In the genomic region with DNA sequence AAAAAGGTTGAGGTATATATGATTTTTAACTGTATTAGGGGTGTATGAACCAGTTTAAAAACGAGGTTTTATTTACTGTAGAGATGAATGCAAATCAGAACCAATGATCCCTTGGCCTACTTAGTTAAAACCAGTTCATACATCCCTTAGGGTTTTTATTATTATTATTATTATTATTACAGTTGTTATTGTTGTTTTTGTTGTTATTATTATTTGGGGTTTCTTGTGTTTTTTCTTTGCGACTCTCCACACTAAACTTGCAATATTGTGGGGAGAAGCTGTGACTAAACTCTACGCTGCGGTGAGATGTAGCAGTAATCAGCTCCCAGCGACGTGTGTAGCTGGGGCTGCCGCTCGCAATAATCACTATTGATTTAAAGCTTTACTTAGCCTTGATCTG, we compare ENCODE assay signal across 1 cellular context.
TF ChIP-seq lines count a peak whose summit lies in the region.

No MANE protein-coding gene starts in this region.

TF ChIP-seq in HepG2, 621 proteins besides CTCF, POLR2A, EP300 and RAD21 (continued from another document):
- TF ChIP-seq, protein P1, sequence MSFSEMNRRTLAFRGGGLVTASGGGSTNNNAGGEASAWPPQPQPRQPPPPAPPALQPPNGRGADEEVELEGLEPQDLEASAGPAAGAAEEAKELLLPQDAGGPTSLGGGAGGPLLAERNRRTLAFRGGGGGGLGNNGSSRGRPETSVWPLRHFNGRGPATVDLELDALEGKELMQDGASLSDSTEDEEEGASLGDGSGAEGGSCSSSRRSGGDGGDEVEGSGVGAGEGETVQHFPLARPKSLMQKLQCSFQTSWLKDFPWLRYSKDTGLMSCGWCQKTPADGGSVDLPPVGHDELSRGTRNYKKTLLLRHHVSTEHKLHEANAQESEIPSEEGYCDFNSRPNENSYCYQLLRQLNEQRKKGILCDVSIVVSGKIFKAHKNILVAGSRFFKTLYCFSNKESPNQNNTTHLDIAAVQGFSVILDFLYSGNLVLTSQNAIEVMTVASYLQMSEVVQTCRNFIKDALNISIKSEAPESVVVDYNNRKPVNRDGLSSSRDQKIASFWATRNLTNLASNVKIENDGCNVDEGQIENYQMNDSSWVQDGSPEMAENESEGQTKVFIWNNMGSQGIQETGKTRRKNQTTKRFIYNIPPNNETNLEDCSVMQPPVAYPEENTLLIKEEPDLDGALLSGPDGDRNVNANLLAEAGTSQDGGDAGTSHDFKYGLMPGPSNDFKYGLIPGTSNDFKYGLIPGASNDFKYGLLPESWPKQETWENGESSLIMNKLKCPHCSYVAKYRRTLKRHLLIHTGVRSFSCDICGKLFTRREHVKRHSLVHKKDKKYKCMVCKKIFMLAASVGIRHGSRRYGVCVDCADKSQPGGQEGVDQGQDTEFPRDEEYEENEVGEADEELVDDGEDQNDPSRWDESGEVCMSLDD (CRISPR knock-in tag; IDR thresholded peaks at IDR 0.05; ENCODE audit: borderline replicate concordance) = no peak
- TF ChIP-seq, protein P2, sequence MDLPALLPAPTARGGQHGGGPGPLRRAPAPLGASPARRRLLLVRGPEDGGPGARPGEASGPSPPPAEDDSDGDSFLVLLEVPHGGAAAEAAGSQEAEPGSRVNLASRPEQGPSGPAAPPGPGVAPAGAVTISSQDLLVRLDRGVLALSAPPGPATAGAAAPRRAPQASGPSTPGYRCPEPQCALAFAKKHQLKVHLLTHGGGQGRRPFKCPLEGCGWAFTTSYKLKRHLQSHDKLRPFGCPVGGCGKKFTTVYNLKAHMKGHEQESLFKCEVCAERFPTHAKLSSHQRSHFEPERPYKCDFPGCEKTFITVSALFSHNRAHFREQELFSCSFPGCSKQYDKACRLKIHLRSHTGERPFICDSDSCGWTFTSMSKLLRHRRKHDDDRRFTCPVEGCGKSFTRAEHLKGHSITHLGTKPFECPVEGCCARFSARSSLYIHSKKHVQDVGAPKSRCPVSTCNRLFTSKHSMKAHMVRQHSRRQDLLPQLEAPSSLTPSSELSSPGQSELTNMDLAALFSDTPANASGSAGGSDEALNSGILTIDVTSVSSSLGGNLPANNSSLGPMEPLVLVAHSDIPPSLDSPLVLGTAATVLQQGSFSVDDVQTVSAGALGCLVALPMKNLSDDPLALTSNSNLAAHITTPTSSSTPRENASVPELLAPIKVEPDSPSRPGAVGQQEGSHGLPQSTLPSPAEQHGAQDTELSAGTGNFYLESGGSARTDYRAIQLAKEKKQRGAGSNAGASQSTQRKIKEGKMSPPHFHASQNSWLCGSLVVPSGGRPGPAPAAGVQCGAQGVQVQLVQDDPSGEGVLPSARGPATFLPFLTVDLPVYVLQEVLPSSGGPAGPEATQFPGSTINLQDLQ (CRISPR knock-in tag; IDR thresholded peaks at IDR 0.05) = no peak
- TF ChIP-seq GABPA (IDR thresholded peaks at IDR 0.05; ENCODE audit: low read depth, low read length) (no peak), GABPA (CRISPR knock-in tag; IDR thresholded peaks at IDR 0.05; ENCODE audit: low read depth) (no peak), NKX3-1 (CRISPR knock-in tag; IDR thresholded peaks at IDR 0.05) (no peak), GTF2F1 (IDR thresholded peaks at IDR 0.05; ENCODE audit: low read length) (no peak), ZSCAN22 (CRISPR knock-in tag; IDR thresholded peaks at IDR 0.05) (no peak), ZFP36L1 (CRISPR knock-in tag; IDR thresholded peaks at IDR 0.05) (no peak), ZNF292 (CRISPR knock-in tag; IDR thresholded peaks at IDR 0.05; ENCODE audit: borderline replicate concordance, low read depth) (no peak), MAZ (IDR thresholded peaks at IDR 0.05; ENCODE audit: borderline replicate concordance, low read depth, low read length) (no peak), MAZ (CRISPR knock-in tag; IDR thresholded peaks at IDR 0.05; ENCODE audit: low read depth) (no peak), ZNF44 (CRISPR knock-in tag; IDR thresholded peaks at IDR 0.05) (no peak)
- TF ChIP-seq, protein P3, sequence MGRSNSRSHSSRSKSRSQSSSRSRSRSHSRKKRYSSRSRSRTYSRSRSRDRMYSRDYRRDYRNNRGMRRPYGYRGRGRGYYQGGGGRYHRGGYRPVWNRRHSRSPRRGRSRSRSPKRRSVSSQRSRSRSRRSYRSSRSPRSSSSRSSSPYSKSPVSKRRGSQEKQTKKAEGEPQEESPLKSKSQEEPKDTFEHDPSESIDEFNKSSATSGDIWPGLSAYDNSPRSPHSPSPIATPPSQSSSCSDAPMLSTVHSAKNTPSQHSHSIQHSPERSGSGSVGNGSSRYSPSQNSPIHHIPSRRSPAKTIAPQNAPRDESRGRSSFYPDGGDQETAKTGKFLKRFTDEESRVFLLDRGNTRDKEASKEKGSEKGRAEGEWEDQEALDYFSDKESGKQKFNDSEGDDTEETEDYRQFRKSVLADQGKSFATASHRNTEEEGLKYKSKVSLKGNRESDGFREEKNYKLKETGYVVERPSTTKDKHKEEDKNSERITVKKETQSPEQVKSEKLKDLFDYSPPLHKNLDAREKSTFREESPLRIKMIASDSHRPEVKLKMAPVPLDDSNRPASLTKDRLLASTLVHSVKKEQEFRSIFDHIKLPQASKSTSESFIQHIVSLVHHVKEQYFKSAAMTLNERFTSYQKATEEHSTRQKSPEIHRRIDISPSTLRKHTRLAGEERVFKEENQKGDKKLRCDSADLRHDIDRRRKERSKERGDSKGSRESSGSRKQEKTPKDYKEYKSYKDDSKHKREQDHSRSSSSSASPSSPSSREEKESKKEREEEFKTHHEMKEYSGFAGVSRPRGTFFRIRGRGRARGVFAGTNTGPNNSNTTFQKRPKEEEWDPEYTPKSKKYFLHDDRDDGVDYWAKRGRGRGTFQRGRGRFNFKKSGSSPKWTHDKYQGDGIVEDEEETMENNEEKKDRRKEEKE (IDR thresholded peaks at IDR 0.05) = no peak
